ENCODE assay signal across 5 cellular contexts in the genomic region with DNA sequence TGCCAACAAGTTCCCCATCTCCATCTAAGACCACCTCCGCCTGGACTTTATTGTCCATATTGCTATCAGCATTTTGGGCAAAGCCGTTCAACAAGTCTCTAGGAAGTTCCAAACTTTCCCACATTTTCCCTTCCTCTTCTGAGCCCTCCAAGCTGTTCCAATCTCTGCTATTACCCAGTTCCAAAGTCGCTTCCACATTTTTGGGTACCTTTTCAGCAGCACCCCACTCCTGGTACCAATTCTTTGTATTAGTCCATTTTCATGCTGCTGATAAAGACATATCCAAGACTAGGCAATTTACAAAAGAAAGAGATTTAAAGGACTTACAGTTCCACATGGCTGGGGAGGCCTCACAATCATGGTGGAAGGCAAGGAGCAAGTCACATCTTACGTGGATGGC. TPM values are rescaled to one million over a fixed set of nuclear protein-coding genes. Genes with fewer than 3 reads are reported as not detected.
"Had no signal": no experiment of that assay in that cellular context is flagged by ENCODE, and none has a peak within 500 bp of the region (broad histone marks: within the 10 kb centered on the region; RNA-seq: fewer than 3 reads in every experiment).

No MANE protein-coding gene starts in this region.

RNA-seq across cellular contexts. Expression of gene TXNDC2, which starts 20.0 kb away (rescaled TPM):
- total RNA-seq: OCI-LY7, Peyer's patch, Right ventricle myocardium inferior, Right ventricle myocardium superior, SK-MEL-5 had no signal
